Comparison of ENCODE assay signal across 11 cellular contexts in genomic region chr10:72298774-72299519, GRCh38. TPM values are rescaled to one million over a fixed set of nuclear protein-coding genes. Genes with fewer than 3 reads are reported as not detected.
A peak's percentile ranks its signal among the peaks of the same experiment; 100 is the strongest.
DNase-seq lines count a peak whose midpoint lies in the region; ATAC-seq, FAIRE-seq and TF ChIP-seq lines count a peak whose summit lies in the region.
"Had no signal": no experiment of that assay in that cellular context is flagged by ENCODE, and none has a peak within 500 bp of the region (broad histone marks: within the 10 kb centered on the region; RNA-seq: fewer than 3 reads in every experiment).

No MANE protein-coding gene starts in this region.

- H3K36me3 ChIP-seq in GM12878 (ENCODE audit: control insufficient read depth in 2 of 2, insufficient read depth in 2 of 2, low read length in 1 of 2) = no peaks in the 10 kb centered on the region
- H3K36me3 ChIP-seq in muscle layer of duodenum (ENCODE audit: control insufficient read depth in 1 of 2, insufficient read depth in 2 of 2, low read length in 2 of 2) = no peaks in the 10 kb centered on the region
- H3K36me3 ChIP-seq in tibial nerve = no peaks in the 10 kb centered on the region

- POLR2A ChIA-PET in GM12878 (lab: Charles Lee) = interaction anchor here (0.9 to 3.3 kb wide), 6 partner anchors 17 to 51 kb away, joined by 3 to 84 read pairs (median 6); no protein-coding TSS in a partner anchor

- no peak for DNase-seq in activated T-cell treated with anti-CD3 and anti-CD28 coated beads, Interleukin-2, amount 50 U/mL, for 24 hours
- DNase-seq in activated T-cell treated with anti-CD3 and anti-CD28 coated beads for 4 hours (no peak), GM12878 (ENCODE audit: low read depth, low spot score) (no peak), tibial nerve (ENCODE audit: low spot score in 2 of 2) (no peak), NCI-H69 (lab: John Stamatoyannopoulos, UW) (no peak)
- DNase-seq: activated CD4-positive, CD25-positive, alpha-beta regulatory T cell; effector CD8-positive, alpha-beta T cell; NCI-H345 had no signal

- H3K4me2 ChIP-seq in GM12878 (ENCODE audit: control insufficient read depth, insufficient read depth) = no peak overlapping the region

- no peak for TF ChIP-seq RAD21 in GM12878 (IDR thresholded peaks at IDR 0.05; ENCODE audit: insufficient read depth, low read depth, low read length)

- no peaks in the 10 kb centered on the region for H3K9me3 ChIP-seq in GM12878 (replicated peaks; ENCODE audit: control insufficient read depth, insufficient read depth, low read length)
- no peaks in the 10 kb centered on the region for H3K9me3 ChIP-seq in muscle layer of duodenum (ENCODE audit: control insufficient read depth in 1 of 2, low read length in 2 of 2)
- H3K9me3 ChIP-seq in tibial nerve = no peaks in the 10 kb centered on the region

- peaks cover 9% of the 10 kb centered on the region for H3K79me2 ChIP-seq in GM12878 (ENCODE audit: control insufficient read depth, insufficient read depth, low read length)

- BruUV-seq in GM12878 (replicated peaks; lab: Mats Ljungman, UMichigan) = no TSS peak

- H4K20me1 ChIP-seq in GM12878 (ENCODE audit: control insufficient read depth, insufficient read depth) = no peaks in the 10 kb centered on the region

- H3K27me3 ChIP-seq in GM12878 (replicated peaks in 1 of 2; ENCODE audit: control insufficient read depth in 2 of 2, insufficient read depth in 2 of 2, low read length in 1 of 2) = no peaks in the 10 kb centered on the region
- H3K27me3 ChIP-seq in muscle layer of duodenum (ENCODE audit: low read depth, low read length) = no peaks in the 10 kb centered on the region
- no peaks in the 10 kb centered on the region for H3K27me3 ChIP-seq in tibial nerve

- intact Hi-C loops in GM12878 (cut with micrococcal nuclease; ENCODE audit: unreplicated experiment) = no loop called here

- TF ChIP-seq EP300 in GM12878 (IDR thresholded peaks at IDR 0.05; ENCODE audit: borderline replicate concordance in 1 of 2, control insufficient read depth in 1 of 2, low read depth in 2 of 2, low read length in 2 of 2) (no peak), tibial nerve (IDR thresholded peaks at IDR 0.05) (no peak)

- peaks cover 67% of the 10 kb centered on the region for H3K4me1 Mint-ChIP-seq in activated T-cell treated with anti-CD3 and anti-CD28 coated beads, Interleukin-2, amount 50 U/mL, for 24 hours (ENCODE audit: low read depth)

- no peaks in the 10 kb centered on the region for H3K9me3 Mint-ChIP-seq in activated T-cell treated with anti-CD3 and anti-CD28 coated beads, Interleukin-2, amount 50 U/mL, for 24 hours

- H3K4me3 ChIP-seq in GM12878 (no peak overlapping the region), muscle layer of duodenum (ENCODE audit: low read depth in 1 of 2, low read length in 2 of 2) (no peak overlapping the region), tibial nerve (no peak overlapping the region)

- SMC1A ChIA-PET in GM12878 (lab: Charles Lee; ENCODE audit: uncharacterized antibody, unreplicated experiment) = interaction anchor here (3.2 to 3.6 kb wide), 2 partner anchors 19 to 51 kb away, joined by 20 to 34 read pairs; no protein-coding TSS in a partner anchor

- 72% methylated on average over 13 of the region's 13 CpGs for WGBS in GM12878 (ENCODE audit: insufficient coverage, insufficient replicate concordance, low lambda C conversion rate, missing lambda C conversion rate)
- 73% methylated on average over 12 to 13 of the region's 13 CpGs for WGBS in tibial nerve, 2 donors

- TF ChIP-seq CTCF in GM12878 (IDR thresholded peaks at IDR 0.05 in 2 of 3, conservative IDR thresholded peaks at IDR 0.05 in 1 of 3; ENCODE audit: control insufficient read depth in 2 of 3, extremely low read depth in 1 of 3, insufficient read depth in 1 of 3, low read depth in 3 of 3, low read length in 3 of 3) (no peak), tibial nerve (IDR thresholded peaks at IDR 0.05) (no peak)

- H3K27me3 Mint-ChIP-seq in activated T-cell treated with anti-CD3 and anti-CD28 coated beads, Interleukin-2, amount 50 U/mL, for 24 hours = no peaks in the 10 kb centered on the region

- no peak overlapping the region for H3K4me3 Mint-ChIP-seq in activated T-cell treated with anti-CD3 and anti-CD28 coated beads, Interleukin-2, amount 50 U/mL, for 24 hours

- RAD21 ChIA-PET in GM12878 (lab: Charles Lee; ENCODE audit: unreplicated experiment) = interaction anchor here (0.8 to 4.3 kb wide), 2 partner anchors 35 to 250 kb away, joined by 3 to 67 read pairs; no protein-coding TSS in a partner anchor

- no peak overlapping the region; the same call in 1 of the 2 replicates for H2AFZ ChIP-seq in GM12878 (ENCODE audit: control insufficient read depth, low read depth, low read length)

- CTCF ChIA-PET in GM12878 (lab: Yijun Ruan, JAX) = interaction anchor here (1.3 kb wide), 2 partner anchors 33 to 35 kb away, joined by 3 to 4 read pairs; no protein-coding TSS in a partner anchor

- H3K27ac Mint-ChIP-seq in activated T-cell treated with anti-CD3 and anti-CD28 coated beads, Interleukin-2, amount 50 U/mL, for 24 hours = peak overlapping the region; percentile 100

- ATAC-seq in GM12878 (no peak), GM21529 (IDR thresholded peaks at IDR 0.05; ENCODE audit: unreplicated experiment) (no peak), GM18498 (IDR thresholded peaks at IDR 0.05; ENCODE audit: unreplicated experiment) (no peak)

- no peak for FAIRE-seq in GM12878 (lab: Jason Lieb, UNC)

- H3K36me3 Mint-ChIP-seq in activated T-cell treated with anti-CD3 and anti-CD28 coated beads, Interleukin-2, amount 50 U/mL, for 24 hours (ENCODE audit: low read depth) = peaks cover 12% of the 10 kb centered on the region

- H3K4me1 ChIP-seq in GM12878 (ENCODE audit: control insufficient read depth, insufficient read depth, low read length) (peaks cover 36% of the 10 kb centered on the region), muscle layer of duodenum (ENCODE audit: control insufficient read depth in 1 of 2, insufficient read depth in 2 of 2, low read length in 2 of 2) (peaks cover 0 to 5% of the 10 kb centered on the region in 2 donors), tibial nerve (peaks cover 0 to 31% (median 12%) of the 10 kb centered on the region in 4 donors)

- no peak for TF ChIP-seq POLR2A in GM12878 (IDR thresholded peaks at IDR 0.05; ENCODE audit: low read depth, low read length)
- TF ChIP-seq POLR2A in tibial nerve (IDR thresholded peaks at IDR 0.05) = no peak

- H3K27ac ChIP-seq in GM12878 (ENCODE audit: control insufficient read depth, insufficient read depth) (peak overlapping the region; percentile 100), muscle layer of duodenum (ENCODE audit: low read length) (peak overlapping the region; percentile 94), tibial nerve (peak overlapping the region; percentile 86 to 99 (median 94))

- peak overlapping the region; percentile 100 for H3K9ac ChIP-seq in GM12878 (ENCODE audit: control insufficient read depth, insufficient read depth, low read length)

- in situ Hi-C loops in GM12878 (cut with MboI) = no loop called here

TF ChIP-seq in GM12878, 131 proteins besides CTCF, POLR2A, EP300 and RAD21 (continues in another document):
- TF ChIP-seq TARDBP (IDR thresholded peaks at IDR 0.05; ENCODE audit: borderline replicate concordance) = no peak

RNA-seq across cellular contexts. Expression of gene DDIT4, which starts 25.2 kb away (rescaled TPM):
- total RNA-seq in GM12878 (2013; cell fraction: nucleolus; rRNA removed) = 278 and 329 TPM in 2 replicates
- total RNA-seq in GM12878 (2014; rRNA removed) (227 and 228 TPM in 2 replicates), GM12878 (2014; rRNA removed; fragmentation: Illumina TruSeq; extraction: Trizol) (75.4 and 76.9 TPM in 2 replicates), GM12878 (2021) (192 and 210 TPM in 2 replicates), tibial nerve (1,000 to 10,000 TPM; 1,317 to 2,202 (median 1,604) TPM)
- polyA plus RNA-seq in GM12878 (2011; ENCODE audit: low read depth) = 31.9 TPM
- polyA plus RNA-seq in GM12878 (2011; rRNA removed) (181 and 277 TPM in 2 replicates), GM12878 (2014; fragmentation: Illumina TruSeq; extraction: Trizol) (35.2 and 44.5 TPM in 2 replicates), GM12878 (2014; fragmentation: Nextera tagmentation; extraction: Ambion mirVana) (1 to 10 TPM; 2.1 to 5.0 TPM), GM12878 (2014; rRNA removed) (174 and 190 TPM in 2 replicates), GM12878 (2016; fragmentation: Nextera tagmentation; extraction: Ambion mirVana) (100 to 1,000 TPM; 245 to 268 TPM)
- polyA plus RNA-seq in GM12878 (2011; cell fraction: cytosol; rRNA removed) = 307 and 319 TPM in 2 replicates
- 445 and 463 TPM in 2 replicates for polyA plus RNA-seq in GM12878 (2011; cell fraction: nucleus; rRNA removed)
- polyA plus RNA-seq in GM12878 (2012) = 108 and 193 TPM in 2 replicates
- polyA minus RNA-seq in GM12878 (2011; rRNA and poly(A)+ RNA removed) = 219 and 366 TPM in 2 replicates
- 187 and 217 TPM in 2 replicates for polyA minus RNA-seq in GM12878 (2011; cell fraction: cytosol; rRNA and poly(A)+ RNA removed)
- polyA minus RNA-seq in GM12878 (2011; cell fraction: nucleus; rRNA and poly(A)+ RNA removed) = 480 and 614 TPM in 2 replicates

RNA-seq across cellular contexts. Expression of gene DNAJB12, which starts 55.8 kb away (rescaled TPM):
- total RNA-seq in GM12878 (2013; cell fraction: nucleolus; rRNA removed) = 25.8 and 26.5 TPM in 2 replicates
- total RNA-seq in GM12878 (2014; rRNA removed) (27.0 and 29.9 TPM in 2 replicates), GM12878 (2014; rRNA removed; fragmentation: Illumina TruSeq; extraction: Trizol) (16.0 and 18.0 TPM in 2 replicates), GM12878 (2021) (26.9 and 27.7 TPM in 2 replicates), tibial nerve (100 to 1,000 TPM in 2 of 4 donors, 10 to 100 TPM in 2; 81.3 to 115 (median 98.9) TPM)
- polyA plus RNA-seq in GM12878 (2011; ENCODE audit: low read depth) = 8.5 TPM
- polyA plus RNA-seq in GM12878 (2011; rRNA removed) (4.5 and 10.7 TPM in 2 replicates), GM12878 (2014; fragmentation: Illumina TruSeq; extraction: Trizol) (11.1 and 19.3 TPM in 2 replicates), GM12878 (2014; fragmentation: Nextera tagmentation; extraction: Ambion mirVana) (1 to 10 TPM; 4.6 to 7.6 TPM), GM12878 (2014; rRNA removed) (18.4 and 22.7 TPM in 2 replicates), GM12878 (2016; fragmentation: Nextera tagmentation; extraction: Ambion mirVana) (10 to 100 TPM; 28.7 to 31.6 TPM)
- 13.3 and 15.1 TPM in 2 replicates for polyA plus RNA-seq in GM12878 (2011; cell fraction: cytosol; rRNA removed)
- 27.0 and 29.8 TPM in 2 replicates for polyA plus RNA-seq in GM12878 (2011; cell fraction: nucleus; rRNA removed)
- 13.1 and 16.0 TPM in 2 replicates for polyA plus RNA-seq in GM12878 (2012)
- 7.8 and 11.3 TPM in 2 replicates for polyA minus RNA-seq in GM12878 (2011; rRNA and poly(A)+ RNA removed)
- 6.5 and 9.6 TPM in 2 replicates for polyA minus RNA-seq in GM12878 (2011; cell fraction: cytosol; rRNA and poly(A)+ RNA removed)
- 9.7 and 19.6 TPM in 2 replicates for polyA minus RNA-seq in GM12878 (2011; cell fraction: nucleus; rRNA and poly(A)+ RNA removed)
